ENCODE assay signal across 17 cellular contexts in the genomic region with DNA sequence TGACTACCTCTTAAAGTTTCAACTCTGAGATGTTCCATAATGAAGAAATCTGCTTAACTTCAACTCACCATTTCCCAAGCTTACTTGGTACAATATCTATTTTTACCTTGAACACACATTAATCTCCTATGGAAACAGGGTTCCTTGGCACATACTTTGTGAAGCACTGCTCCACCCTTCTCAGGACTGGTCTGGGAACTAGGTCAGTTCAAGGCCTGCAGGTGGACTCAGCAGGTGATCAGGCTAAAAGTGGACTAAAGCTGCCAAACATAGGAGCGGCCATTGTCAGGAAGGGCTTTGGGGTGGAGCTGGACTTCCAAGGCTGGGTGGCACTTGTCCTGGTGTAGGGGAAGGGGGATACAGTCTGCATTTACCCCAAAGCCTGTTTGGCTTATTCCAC.
DNase-seq lines count a peak whose midpoint lies in the region; ATAC-seq and TF ChIP-seq lines count a peak whose summit lies in the region.
"Had no signal": no experiment of that assay in that cellular context is flagged by ENCODE, and none has a peak within 500 bp of the region (broad histone marks: within the 10 kb centered on the region; RNA-seq: fewer than 3 reads in every experiment).

No MANE protein-coding gene starts in this region.

- no peak overlapping the region for H3K18ac ChIP-seq in mesenchymal stem cell (ENCODE audit: low read depth in 1 of 2, low read length in 2 of 2)

- WGBS in mesenchymal stem cell, result 100% methylated on average over 1 of the region's 1 CpG
- whole genome bisulfite sequencing in smooth muscle cell (ENCODE audit: low lambda C conversion rate), result 100% methylated on average over 1 of the region's 1 CpG

- peak overlapping the region; percentile 4 for H2AK5ac ChIP-seq in mesenchymal stem cell (ENCODE audit: low read length, severe bottlenecking)

- no peak for TF ChIP-seq CTCF in smooth muscle cell (IDR thresholded peaks at IDR 0.05; ENCODE audit: borderline replicate concordance, insufficient read depth, poor library complexity, severe bottlenecking)

- no peak for TF ChIP-seq POLR2A in GM18505 (IDR thresholded peaks at IDR 0.05; ENCODE audit: borderline replicate concordance, extremely low read depth, insufficient read depth, insufficient read length)

- no peak overlapping the region for H3K4me3 ChIP-seq in mesenchymal stem cell (ENCODE audit: insufficient read depth in 1 of 2, low read depth in 1 of 2, low read length in 2 of 2)
- no peak overlapping the region for H3K4me3 ChIP-seq in smooth muscle cell
- H3K4me3 ChIP-seq: A549 had no signal

- no peak overlapping the region for H2BK5ac ChIP-seq in mesenchymal stem cell (ENCODE audit: low read depth, low read length, poor library complexity, severe bottlenecking)

- H4K8ac ChIP-seq in mesenchymal stem cell (ENCODE audit: low read length), result no peak overlapping the region

- no peak overlapping the region for H3K23ac ChIP-seq in mesenchymal stem cell (ENCODE audit: low read length in 2 of 2)

- H3K14ac ChIP-seq in mesenchymal stem cell (ENCODE audit: low read length in 2 of 2), result no peak overlapping the region

- H2BK120ac ChIP-seq in mesenchymal stem cell (ENCODE audit: low read depth, low read length), result no peak overlapping the region

- H3K4me2 ChIP-seq in mesenchymal stem cell (ENCODE audit: low read length, poor library complexity, severe bottlenecking), result no peak overlapping the region
- H3K4me2 ChIP-seq in smooth muscle cell, result peak overlapping the region; percentile 37
- H3K4me2 ChIP-seq: A549 had no signal

- H4K91ac ChIP-seq in mesenchymal stem cell (ENCODE audit: low read length), result no peak overlapping the region

- H2BK12ac ChIP-seq in mesenchymal stem cell (ENCODE audit: low read length in 2 of 2), result peak overlapping the region in 1 of 2 experiments; percentile 2

- no peak overlapping the region for H2BK15ac ChIP-seq in mesenchymal stem cell (ENCODE audit: low read depth, poor library complexity, severe bottlenecking)

- no peaks in the 10 kb centered on the region for H3K36me3 ChIP-seq in mesenchymal stem cell (ENCODE audit: control insufficient read depth in 1 of 2, insufficient read depth in 2 of 2, low read depth in 1 of 2, low read length in 2 of 2)
- no peaks in the 10 kb centered on the region for H3K36me3 ChIP-seq in smooth muscle cell (ENCODE audit: low read depth)

- no peak overlapping the region for H3K27ac ChIP-seq in mesenchymal stem cell (ENCODE audit: low read length, poor library complexity, severe bottlenecking)
- peak overlapping the region; percentile 87 for H3K27ac ChIP-seq in smooth muscle cell (ENCODE audit: low read depth)
- H3K27ac ChIP-seq: 22Rv1, C4-2B had no signal

- DNase-seq in NCI-H146 (lab: John Stamatoyannopoulos, UW), result peak; percentile 6
- DNase-seq in NCI-H146 treated with DMSO at 0.1 percent for 48 hours (lab: John Stamatoyannopoulos, UW; ENCODE audit: unreplicated experiment), result no peak
- DNase-seq in cerebellum (ENCODE audit: low spot score), result peak; percentile 32
- no peak for DNase-seq in mesenchymal stem cell
- no peak for DNase-seq in smooth muscle cell (lab: John Stamatoyannopoulos, UW; ENCODE audit: unreplicated experiment)
- DNase-seq in DMS79 (lab: John Stamatoyannopoulos, UW), result no peak
- DNase-seq in NOMO-1 (lab: John Stamatoyannopoulos, UW; ENCODE audit: unreplicated experiment in 2 of 2), result no peak
- DNase-seq: AML-193; Caco-2; CD4-positive, alpha-beta T cell; GF-D8; H9 had no signal

- H3K9me3 ChIP-seq in mesenchymal stem cell (ENCODE audit: control insufficient read depth, low read length) (no peaks in the 10 kb centered on the region), smooth muscle cell (replicated peaks; ENCODE audit: low read depth) (no peaks in the 10 kb centered on the region)
- H3K9me3 ChIP-seq: A549, Caco-2 had no signal

- H2AFZ ChIP-seq in mesenchymal stem cell (ENCODE audit: low read depth, low read length) (no peak overlapping the region), smooth muscle cell (ENCODE audit: low read depth) (no peak overlapping the region)

- H3K4me1 ChIP-seq in mesenchymal stem cell (ENCODE audit: control insufficient read depth, insufficient read depth, low read depth, low read length) (peaks cover 8% of the 10 kb centered on the region), smooth muscle cell (ENCODE audit: low read depth) (peaks cover 20% of the 10 kb centered on the region)
- H3K4me1 ChIP-seq: Caco-2 had no signal

- no peak overlapping the region for H3K9ac ChIP-seq in mesenchymal stem cell (ENCODE audit: low read length)
- H3K9ac ChIP-seq in smooth muscle cell (ENCODE audit: low read depth), result no peak overlapping the region

- peaks cover 0 to 13% of the 10 kb centered on the region in 2 experiments for H3K27me3 ChIP-seq in mesenchymal stem cell (ENCODE audit: control insufficient read depth in 1 of 2, insufficient read depth in 1 of 2, low read length in 2 of 2)
- no peaks in the 10 kb centered on the region for H3K27me3 ChIP-seq in smooth muscle cell (ENCODE audit: low read depth)

- no peaks in the 10 kb centered on the region for H4K20me1 ChIP-seq in smooth muscle cell (ENCODE audit: low read depth)

- peaks cover 23% of the 10 kb centered on the region for H3F3A ChIP-seq in smooth muscle cell (ENCODE audit: low read depth)

- ATAC-seq in GM18505 (IDR thresholded peaks at IDR 0.05; ENCODE audit: unreplicated experiment), result no peak
- ATAC-seq: A549, HepG2 had no signal

- H3K79me2 ChIP-seq in smooth muscle cell (ENCODE audit: low read depth), result no peaks in the 10 kb centered on the region

- no peak overlapping the region for H3K4ac ChIP-seq in mesenchymal stem cell (ENCODE audit: low read depth in 1 of 2, low read length in 2 of 2)

- no peaks in the 10 kb centered on the region for H3K79me1 ChIP-seq in mesenchymal stem cell (replicated peaks; ENCODE audit: low read length, poor library complexity, severe bottlenecking)

Comparison
In these comparisons a context has a peak if more than half of its experiments do, and no peak if none do; other contexts are left out.
1. DNase-seq: peak in NCI-H146 (single experiment) and cerebellum (single experiment); none in NCI-H146 treated with DMSO at 0.1 percent for 48 hours (single experiment), mesenchymal stem cell (single experiment), smooth muscle cell (single experiment), DMS79 (single experiment) and NOMO-1 (0 of 2).